ENCODE assay signal across 12 cellular contexts in genomic region chr2:44668336-44668735, GRCh38.
A peak's percentile ranks its signal among the peaks of the same experiment; 100 is the strongest.
DNase-seq lines count a peak whose midpoint lies in the region; TF ChIP-seq lines count a peak whose summit lies in the region.
"Had no signal": no experiment of that assay in that cellular context is flagged by ENCODE, and none has a peak within 500 bp of the region (broad histone marks: within the 10 kb centered on the region; RNA-seq: fewer than 3 reads in every experiment).

No MANE protein-coding gene starts in this region.

- no peak overlapping the region for H3K27ac ChIP-seq in AG04450 (ENCODE audit: low read depth, low read length)
- H3K27ac ChIP-seq: upper lobe of left lung had no signal

- DNase-seq in AG04450 (ENCODE audit: low read depth, low spot score) (no peak), NCI-H146 (lab: John Stamatoyannopoulos, UW) (peak; percentile 58), choroid plexus epithelial cell (ENCODE audit: low read depth) (peak; percentile 11), NCI-H2227 (lab: John Stamatoyannopoulos, UW; ENCODE audit: unreplicated experiment) (no peak), posterior vena cava (ENCODE audit: low spot score) (no peak), KG1 (lab: John Stamatoyannopoulos, UW) (no peak), T-helper 1 cell (no peak)
- DNase-seq: activated CD4-positive, alpha-beta T cell treated with anti-CD3 and anti-CD28 coated beads, Interleukin-2, amount 50 U/mL, for 48 hours; activated naive CD8-positive, alpha-beta T cell treated with anti-CD3 and anti-CD28 coated beads, Interleukin-2, amount 50 U/mL, for 24 hours; IMR-90; upper lobe of left lung had no signal

- H3K4me3 ChIP-seq in AG04450 (ENCODE audit: low read depth, low read length), result no peak overlapping the region
- no peak overlapping the region for H3K4me3 ChIP-seq in choroid plexus epithelial cell (ENCODE audit: low read depth, low read length)
- H3K4me3 ChIP-seq: upper lobe of left lung had no signal

- TF ChIP-seq CTCF in AG04450 (IDR thresholded peaks at IDR 0.05; ENCODE audit: low read depth, low read length) (peak; percentile 20; the same call in 1 of the 2 replicates), GM12874 (IDR thresholded peaks at IDR 0.05; ENCODE audit: insufficient read depth, low read depth, low read length) (peak; percentile 48), choroid plexus epithelial cell (conservative IDR thresholded peaks at IDR 0.05; ENCODE audit: low read depth, low read length) (peak; percentile 31)

- H3K27me3 ChIP-seq in AG04450 (ENCODE audit: control insufficient read depth, insufficient read depth, low read length), result no peaks in the 10 kb centered on the region
- H3K27me3 ChIP-seq: upper lobe of left lung had no signal

- no peaks in the 10 kb centered on the region for H3K9me3 ChIP-seq in AG04450 (ENCODE audit: control insufficient read depth, insufficient read depth, low read length)
- H3K9me3 ChIP-seq: upper lobe of left lung had no signal

- POLR2A ChIA-PET in AG04450 (lab: Yijun Ruan, JAX), result no interaction called here

- intact Hi-C loops in posterior vena cava (cut with DNase I), result no loop called here

- CTCF ChIA-PET in AG04450 (lab: Charles Lee), result interaction anchor here (1.4 to 1.5 kb wide), 2 partner anchors 39 to 191 kb away, joined by 3 to 4 read pairs; no protein-coding TSS in a partner anchor

Comparison
In these comparisons a context has a peak if more than half of its experiments do, and no peak if none do; other contexts are left out.
1. DNase-seq: peak in NCI-H146 (single experiment) and choroid plexus epithelial cell (single experiment); none in AG04450 (single experiment), NCI-H2227 (single experiment), posterior vena cava (single experiment), KG1 (single experiment) and T-helper 1 cell (0 of 5).
2. Peak in every context shown above with its lines, with median percentiles within 50 percentile points of each other: CTCF ChIP-seq.